In genomic region chr4:78650106-78651021, GRCh38 we compare ENCODE assay signal across 11 cellular contexts.
A peak's percentile ranks its signal among the peaks of the same experiment; 100 is the strongest.
DNase-seq lines count a peak whose midpoint lies in the region; ATAC-seq and TF ChIP-seq lines count a peak whose summit lies in the region.
"Had no signal": no experiment of that assay in that cellular context is flagged by ENCODE, and none has a peak within 500 bp of the region (broad histone marks: within the 10 kb centered on the region; RNA-seq: fewer than 3 reads in every experiment).

No MANE protein-coding gene starts in this region.

- peak overlapping the region; percentile 56; the same call in 1 of the 2 replicates for H4K5ac ChIP-seq in IMR-90 (ENCODE audit: low read depth, low read length)

- peak; percentile 25; the same call in 1 of the 2 replicates for ATAC-seq in IMR-90 (ENCODE audit: low read depth)

- dilution Hi-C loops in IMR-90 (cut with HindIII; ENCODE audit: low sequenced_read_pairs, unreplicated experiment), result no loop called here

- peaks cover 14% of the 10 kb centered on the region for H3K4me1 ChIP-seq in IMR-90 (ENCODE audit: control insufficient read depth, insufficient read depth, low read length)
- peaks cover 56% of the 10 kb centered on the region for H3K4me1 ChIP-seq in adipocyte (ENCODE audit: control insufficient read depth, insufficient read depth, low read length)

- H2AFZ ChIP-seq in IMR-90 (replicated peaks; ENCODE audit: low read length, poor library complexity), result peak overlapping the region; percentile 46

- no peaks in the 10 kb centered on the region for H3K27me3 Mint-ChIP-seq in activated CD4-positive, alpha-beta memory T cell treated with anti-CD3 and anti-CD28 coated beads for 36 hours

- peaks cover 0 to 8% of the 10 kb centered on the region in 2 experiments; a peak in 1 of 4 replicates for H3K79me1 ChIP-seq in IMR-90 (ENCODE audit: low read depth in 1 of 2, low read length in 2 of 2)

- DNase-seq in A172 (ENCODE audit: low spot score) (peak; percentile 26), IMR-90 (peak; percentile 86), adipocyte (ENCODE audit: low read depth) (peak; percentile 87), hepatic stellate cell (ENCODE audit: low spot score) (peak; percentile 47), GOT3 (lab: John Stamatoyannopoulos, UW) (no peak), NCI-H69 (lab: John Stamatoyannopoulos, UW) (no peak)
- DNase-seq in activated CD8-positive, alpha-beta memory T cell treated with anti-CD3 and anti-CD28 coated beads, Interleukin-2, amount 50 U/mL, for 4 hours, result no peak
- DNase-seq in activated CD4-positive, alpha-beta memory T cell treated with anti-CD3 and anti-CD28 coated beads for 36 hours, result no peak
- DNase-seq: NCI-H1105 treated with DMSO at 0.1 percent for 48 hours had no signal

- TF ChIP-seq RAD21 in IMR-90 (IDR thresholded peaks at IDR 0.05; ENCODE audit: low read length), result no peak

- no peaks in the 10 kb centered on the region for H3K4me1 Mint-ChIP-seq in activated CD4-positive, alpha-beta memory T cell treated with anti-CD3 and anti-CD28 coated beads for 36 hours (ENCODE audit: low read depth)

- H3K36me3 Mint-ChIP-seq in activated CD4-positive, alpha-beta memory T cell treated with anti-CD3 and anti-CD28 coated beads for 36 hours, result no peaks in the 10 kb centered on the region

- TF ChIP-seq POLR2A in IMR-90 (IDR thresholded peaks at IDR 0.05; ENCODE audit: low read depth, low read length), result no peak

- H2BK15ac ChIP-seq in IMR-90 (ENCODE audit: low read depth, low read length), result peak overlapping the region; percentile 84

- no peak for TF ChIP-seq CTCF in IMR-90 (conservative IDR thresholded peaks at IDR 0.05; ENCODE audit: low read depth, low read length)

- H3K9me1 ChIP-seq in IMR-90 (ENCODE audit: insufficient read depth, low read length), result peaks cover 20% of the 10 kb centered on the region

- peak overlapping the region; percentile 68 for H3K4me2 ChIP-seq in IMR-90 (ENCODE audit: low read depth, low read length)
- H3K4me2 ChIP-seq: BLaER1 had no signal

- H3K36me3 ChIP-seq in IMR-90 (ENCODE audit: control insufficient read depth, insufficient read depth, low read length), result no peaks in the 10 kb centered on the region
- H3K36me3 ChIP-seq in adipocyte (ENCODE audit: control insufficient read depth, insufficient read depth, low read length, severe bottlenecking), result no peaks in the 10 kb centered on the region
- H3K36me3 ChIP-seq: adrenal gland, BLaER1 had no signal

- in situ Hi-C loops in IMR-90 (cut with MboI; ENCODE audit: low sequenced_read_pairs), result loop anchor here (10.0 kb wide), 1 partner anchor 124 kb away; the partner anchor contains the start of gene BMP2K

- peak overlapping the region; percentile 90 for H3K14ac ChIP-seq in IMR-90 (replicated peaks; ENCODE audit: low read depth, low read length)

- peak overlapping the region; percentile 67; the same call in 1 of the 2 replicates for H3K23ac ChIP-seq in IMR-90 (ENCODE audit: low read depth, low read length)

- H4K20me1 ChIP-seq in IMR-90 (ENCODE audit: insufficient read depth, low read length), result no peaks in the 10 kb centered on the region
- H4K20me1 ChIP-seq: BLaER1 had no signal

- H3K4me3 Mint-ChIP-seq in activated CD4-positive, alpha-beta memory T cell treated with anti-CD3 and anti-CD28 coated beads for 36 hours, result no peak overlapping the region

- peak overlapping the region; percentile 27 to 81; a peak in 2 of 4 replicates for H4K8ac ChIP-seq in IMR-90 (ENCODE audit: low read depth in 2 of 2, low read length in 2 of 2)

- peak overlapping the region; percentile 95 for H2BK20ac ChIP-seq in IMR-90 (ENCODE audit: low read depth, low read length)

- peak overlapping the region; percentile 93 for H2BK120ac ChIP-seq in IMR-90 (ENCODE audit: low read depth, low read length)

- H3K56ac ChIP-seq in IMR-90 (ENCODE audit: extremely low read depth, insufficient read depth, low read length), result no peak overlapping the region

- peak overlapping the region; percentile 45; the same call in 1 of the 2 replicates for H3K27ac ChIP-seq in IMR-90 (ENCODE audit: insufficient read depth, low read length)
- H3K27ac ChIP-seq: BLaER1 had no signal

- peak overlapping the region; percentile 27; the same call in 1 of the 2 replicates for H3K18ac ChIP-seq in IMR-90 (ENCODE audit: low read depth, low read length)

- peak overlapping the region; percentile 89 for H3K4ac ChIP-seq in IMR-90 (ENCODE audit: low read depth, low read length)

- no peak overlapping the region for H2AK9ac ChIP-seq in IMR-90 (replicated peaks; ENCODE audit: low read depth, low read length, poor library complexity)

- peak overlapping the region; percentile 90 for H4K91ac ChIP-seq in IMR-90 (ENCODE audit: insufficient read depth, low read depth, low read length)

- no peaks in the 10 kb centered on the region for H3K9me3 Mint-ChIP-seq in activated CD4-positive, alpha-beta memory T cell treated with anti-CD3 and anti-CD28 coated beads for 36 hours

- H3K9ac ChIP-seq in IMR-90 (ENCODE audit: low read depth, low read length) (no peak overlapping the region), adipocyte (ENCODE audit: low read length) (peak overlapping the region; percentile 0)
- H3K9ac ChIP-seq: BLaER1 had no signal

- intact Hi-C loops in IMR-90 (cut with micrococcal nuclease), result no loop called here
- intact Hi-C loops in activated CD4-positive, alpha-beta memory T cell treated with anti-CD3 and anti-CD28 coated beads for 36 hours (cut with micrococcal nuclease), result loop anchor here (10.0 kb wide), 2 partner anchors 1424 to 1524 kb away; partner anchors contain the start of gene ANTXR2

- CTCF ChIA-PET in IMR-90 (lab: Yijun Ruan, JAX), result no interaction called here
- CTCF ChIA-PET in activated CD4-positive, alpha-beta memory T cell treated with anti-CD3 and anti-CD28 coated beads for 36 hours (lab: Charles Lee), result no interaction called here

- peak overlapping the region; percentile 76; the same call in 1 of the 2 replicates for H2AK5ac ChIP-seq in IMR-90 (ENCODE audit: low read depth, low read length)

- POLR2A ChIA-PET in IMR-90 (lab: Charles Lee; ENCODE audit: unreplicated experiment), result no interaction called here
- POLR2A ChIA-PET in activated CD4-positive, alpha-beta memory T cell treated with anti-CD3 and anti-CD28 coated beads for 36 hours (lab: Charles Lee), result interaction anchor here (1.3 kb wide), 1 partner anchor 229 kb away, joined by 3 read pairs; no protein-coding TSS in a partner anchor

- peak overlapping the region; percentile 87 for H2BK5ac ChIP-seq in IMR-90 (ENCODE audit: low read depth, low read length, poor library complexity, severe bottlenecking)

- 83% methylated on average over 1 of the region's 3 CpGs; no CpG with 5 or more reads in 1 of the 2 experiments for WGBS in IMR-90 (ENCODE audit: extremely low coverage in 2 of 2, insufficient read length in 1 of 2), 2 experiments

- no TSS peak for BruUV-seq in IMR-90 (replicated peaks; lab: Mats Ljungman, UMichigan)

- H3K27me3 ChIP-seq in IMR-90 (ENCODE audit: control insufficient read depth, insufficient read depth, low read length) (no peaks in the 10 kb centered on the region), adipocyte (replicated peaks; ENCODE audit: control insufficient read depth, insufficient read depth, low read length) (no peaks in the 10 kb centered on the region)
- H3K27me3 ChIP-seq: adrenal gland, BLaER1 had no signal

- H3K4me3 ChIP-seq in IMR-90 (ENCODE audit: insufficient read depth, low read depth, low read length) (no peak overlapping the region), adipocyte (ENCODE audit: low read length) (peak overlapping the region; percentile 10)
- H3K4me3 ChIP-seq: adrenal gland, BLaER1 had no signal

- H3K27ac Mint-ChIP-seq in activated CD4-positive, alpha-beta memory T cell treated with anti-CD3 and anti-CD28 coated beads for 36 hours, result no peak overlapping the region

- H3K9me3 ChIP-seq in IMR-90 (ENCODE audit: control insufficient read depth, insufficient read depth, low read length), result no peaks in the 10 kb centered on the region
- no peaks in the 10 kb centered on the region for H3K9me3 ChIP-seq in adipocyte (ENCODE audit: control insufficient read depth, low read length)
- H3K9me3 ChIP-seq: adrenal gland, BLaER1 had no signal

TF ChIP-seq in IMR-90, 13 proteins besides CTCF, POLR2A, EP300 and RAD21:
- TF ChIP-seq CEBPB (IDR thresholded peaks at IDR 0.05; ENCODE audit: low read depth, low read length) (peak; percentile 97), USF2 (IDR thresholded peaks at IDR 0.05; ENCODE audit: low read depth, low read length) (no peak), MAZ (IDR thresholded peaks at IDR 0.05; ENCODE audit: borderline replicate concordance, low read depth, low read length) (no peak), BHLHE40 (IDR thresholded peaks at IDR 0.05; ENCODE audit: low read depth, low read length) (no peak), SMC3 (IDR thresholded peaks at IDR 0.05; ENCODE audit: low read depth, low read length) (no peak), FOS (IDR thresholded peaks at IDR 0.05; ENCODE audit: low read depth, low read length) (no peak), RCOR1 (IDR thresholded peaks at IDR 0.05; ENCODE audit: insufficient replicate concordance, low read length) (no peak), MAFK (IDR thresholded peaks at IDR 0.05; ENCODE audit: low read depth, low read length) (peak; percentile 85)

Comparison
In these comparisons a context has a peak if more than half of its experiments do, and no peak if none do; other contexts are left out.
1. DNase-seq: peak in A172 (single experiment), IMR-90 (single experiment), adipocyte (single experiment) and hepatic stellate cell (single experiment); none in GOT3 (single experiment), NCI-H69 (single experiment), activated CD8-positive, alpha-beta memory T cell treated with anti-CD3 and anti-CD28 coated beads, Interleukin-2, amount 50 U/mL, for 4 hours (single experiment) and activated CD4-positive, alpha-beta memory T cell treated with anti-CD3 and anti-CD28 coated beads for 36 hours (single experiment).